Comparison of ENCODE assay signal across 1 cellular context in genomic region chr6:56875523-56875922, GRCh38.
TF ChIP-seq lines count a peak whose summit lies in the region.

No MANE protein-coding gene starts in this region.

TF ChIP-seq in HepG2, 621 proteins besides CTCF, POLR2A, EP300 and RAD21 (continued from another document):
- no peak for TF ChIP-seq PREB (CRISPR knock-in tag; IDR thresholded peaks at IDR 0.05)
- TF ChIP-seq TMF1 (CRISPR knock-in tag; IDR thresholded peaks at IDR 0.05; ENCODE audit: low read depth): no peak
- no peak for TF ChIP-seq ZBTB1 (CRISPR knock-in tag; IDR thresholded peaks at IDR 0.05; ENCODE audit: borderline replicate concordance)
- no peak for TF ChIP-seq HCFC1 (IDR thresholded peaks at IDR 0.05; ENCODE audit: low read depth, low read length)
